Comparison of ENCODE assay signal across 22 cellular contexts in the genomic region with DNA sequence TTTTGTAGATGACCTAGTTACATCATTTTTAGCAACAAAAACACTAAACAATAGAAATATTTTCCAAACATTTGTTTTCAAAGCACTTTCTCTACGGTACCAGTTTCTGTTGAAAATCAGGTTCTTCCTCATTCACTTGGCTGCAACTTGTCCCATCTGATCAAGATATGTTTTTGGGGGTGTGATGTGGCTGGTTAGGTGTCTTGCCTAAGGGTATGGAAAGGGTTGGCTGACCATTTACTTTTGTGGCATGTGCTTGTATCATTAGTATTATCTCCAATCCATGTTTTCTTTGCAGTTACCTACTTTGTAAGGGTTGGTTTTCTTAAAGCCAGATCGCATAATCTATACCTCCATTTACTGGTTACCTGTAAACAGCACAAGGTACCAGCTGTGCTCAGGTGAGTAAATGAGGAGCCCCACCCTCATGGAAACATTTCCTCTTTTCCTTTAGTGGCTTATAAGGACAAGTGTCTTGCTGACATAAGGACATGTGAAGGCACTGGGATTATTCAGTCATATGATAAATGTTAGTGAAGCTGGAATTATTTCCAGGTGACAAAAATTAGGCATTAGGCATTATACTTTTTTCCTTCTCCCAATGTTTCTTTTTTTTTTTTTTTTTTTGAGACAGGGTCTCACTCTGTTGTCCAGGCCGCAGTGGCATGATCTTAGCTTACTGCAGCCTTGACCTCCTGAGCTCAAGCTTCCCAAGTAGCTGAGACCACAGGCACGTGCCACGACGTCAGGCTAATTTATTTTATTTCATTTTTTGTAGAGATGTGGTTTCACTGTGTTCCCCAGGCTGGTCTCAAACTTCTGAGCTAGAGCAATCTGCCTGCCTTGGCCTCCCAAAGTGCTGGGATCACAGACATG.
A peak's percentile ranks its signal among the peaks of the same experiment; 100 is the strongest.
DNase-seq lines count a peak whose midpoint lies in the region; ATAC-seq, FAIRE-seq and TF ChIP-seq lines count a peak whose summit lies in the region.
"Had no signal": no experiment of that assay in that cellular context is flagged by ENCODE, and none has a peak within 500 bp of the region (broad histone marks: within the 10 kb centered on the region; RNA-seq: fewer than 3 reads in every experiment).

No MANE protein-coding gene starts in this region.

- ATAC-seq in activated CD4-positive, alpha-beta T cell treated with anti-CD3 and anti-CD28 coated beads for 36 hours: no peak

- no peak overlapping the region for H3K4me3 ChIP-seq in WERI-Rb-1 (ENCODE audit: low read depth, low read length)
- H3K4me3 ChIP-seq in prostate gland: no peak overlapping the region

- H3K4me3 Mint-ChIP-seq in activated CD4-positive, alpha-beta T cell treated with anti-CD3 and anti-CD28 coated beads, Interleukin-2, amount 10 ng/mL, durations not matched to agents 7 days and 5 days: no peak overlapping the region
- H3K4me3 Mint-ChIP-seq in activated CD4-positive, alpha-beta T cell treated with anti-CD3 and anti-CD28 coated beads for 36 hours: no peak overlapping the region
- H3K4me3 Mint-ChIP-seq: CD4-positive, CD25-positive, alpha-beta regulatory T cell; HFFc6; IgD-negative memory B cell had no signal

- TF ChIP-seq CTCF in WERI-Rb-1 (IDR thresholded peaks at IDR 0.05; ENCODE audit: low read depth, low read length): no peak
- no peak for TF ChIP-seq CTCF in prostate gland (IDR thresholded peaks at IDR 0.05)

- intact Hi-C loops in activated CD4-positive, alpha-beta T cell treated with anti-CD3 and anti-CD28 coated beads for 36 hours (cut with DNase I, micrococcal nuclease): no loop called here
- intact Hi-C loops in prostate gland (cut with DNase I): loop anchor here (10.0 kb wide), 1 partner anchor 328 kb away; a partner anchor contains a TSS

- H3K36me3 ChIP-seq in WERI-Rb-1 (peaks cover 31% of the 10 kb centered on the region), prostate gland (no peaks in the 10 kb centered on the region)
- H3K36me3 ChIP-seq: BE2C had no signal

- peak overlapping the region; percentile 23; the same call in 1 of the 2 replicates for H3K27ac ChIP-seq in WERI-Rb-1
- no peak overlapping the region for H3K27ac ChIP-seq in prostate gland

- no peak for DNase-seq in activated CD4-positive, alpha-beta T cell treated with anti-CD3 and anti-CD28 coated beads, Interleukin-2, amount 10 ng/mL, durations not matched to agents 7 days and 5 days
- no peak for DNase-seq in activated CD4-positive, alpha-beta T cell treated with anti-CD3 and anti-CD28 coated beads for 36 hours
- DNase-seq in HTR-8/SVneo (ENCODE audit: insufficient read length, low spot score) (no peak), WERI-Rb-1 (no peak), prostate gland (ENCODE audit: low spot score) (peak; percentile 48), NCI-H82 (lab: John Stamatoyannopoulos, UW) (no peak), cortex of kidney (lab: John Stamatoyannopoulos, UW) (no peak), NCI-H226 (no peak)
- DNase-seq: Caco-2; CD4-positive, CD25-positive, alpha-beta regulatory T cell; DMS153; NCI-H1092 treated with DMSO at 0.1 percent for 48 hours; NCI-H146; NCI-H2029 treated with DMSO at 0.1 percent for 48 hours; NCI-H748 treated with DMSO at 0.1 percent for 48 hours; OCI-M1; Right ventricle myocardium superior had no signal

- no peaks in the 10 kb centered on the region for H3K36me3 Mint-ChIP-seq in activated CD4-positive, alpha-beta T cell treated with anti-CD3 and anti-CD28 coated beads, Interleukin-2, amount 10 ng/mL, durations not matched to agents 7 days and 5 days (ENCODE audit: low read depth)
- H3K36me3 Mint-ChIP-seq in activated CD4-positive, alpha-beta T cell treated with anti-CD3 and anti-CD28 coated beads for 36 hours (ENCODE audit: low read depth): no peaks in the 10 kb centered on the region
- H3K36me3 Mint-ChIP-seq: CD4-positive, CD25-positive, alpha-beta regulatory T cell had no signal

- H3K9me3 ChIP-seq in WERI-Rb-1 (ENCODE audit: severe bottlenecking) (no peaks in the 10 kb centered on the region), prostate gland (no peaks in the 10 kb centered on the region)
- H3K9me3 ChIP-seq: BE2C, Caco-2, SK-N-SH had no signal

- H3K27me3 Mint-ChIP-seq in activated CD4-positive, alpha-beta T cell treated with anti-CD3 and anti-CD28 coated beads, Interleukin-2, amount 10 ng/mL, durations not matched to agents 7 days and 5 days: no peaks in the 10 kb centered on the region
- H3K27me3 Mint-ChIP-seq in activated CD4-positive, alpha-beta T cell treated with anti-CD3 and anti-CD28 coated beads for 36 hours: no peaks in the 10 kb centered on the region
- H3K27me3 Mint-ChIP-seq: CD4-positive, CD25-positive, alpha-beta regulatory T cell; IgD-negative memory B cell had no signal

- no peaks in the 10 kb centered on the region for H3K4me1 ChIP-seq in prostate gland (replicated peaks)
- H3K4me1 ChIP-seq: Caco-2 had no signal

- no peaks in the 10 kb centered on the region for H3K9me3 Mint-ChIP-seq in activated CD4-positive, alpha-beta T cell treated with anti-CD3 and anti-CD28 coated beads, Interleukin-2, amount 10 ng/mL, durations not matched to agents 7 days and 5 days
- no peaks in the 10 kb centered on the region for H3K9me3 Mint-ChIP-seq in activated CD4-positive, alpha-beta T cell treated with anti-CD3 and anti-CD28 coated beads for 36 hours (ENCODE audit: low read depth)
- H3K9me3 Mint-ChIP-seq: CD4-positive, CD25-positive, alpha-beta regulatory T cell; HFFc6; IgD-negative memory B cell had no signal

- no peaks in the 10 kb centered on the region for H3K27me3 ChIP-seq in WERI-Rb-1 (ENCODE audit: insufficient read depth, low read depth, severe bottlenecking)
- no peaks in the 10 kb centered on the region for H3K27me3 ChIP-seq in prostate gland (replicated peaks; ENCODE audit: insufficient read depth)
- H3K27me3 ChIP-seq: BE2C had no signal

- no peak for TF ChIP-seq POLR2A in prostate gland (IDR thresholded peaks at IDR 0.05)

- CTCF ChIA-PET in activated CD4-positive, alpha-beta T cell treated with anti-CD3 and anti-CD28 coated beads, Interleukin-2, amount 10 ng/mL, durations not matched to agents 7 days and 5 days (lab: Charles Lee): interaction anchor here (0.6 kb wide), 1 partner anchor 93 kb away, joined by 3 read pairs; no protein-coding TSS in a partner anchor
- CTCF ChIA-PET in activated CD4-positive, alpha-beta T cell treated with anti-CD3 and anti-CD28 coated beads for 36 hours (lab: Charles Lee): no interaction called here

- H3K4me1 Mint-ChIP-seq in activated CD4-positive, alpha-beta T cell treated with anti-CD3 and anti-CD28 coated beads, Interleukin-2, amount 10 ng/mL, durations not matched to agents 7 days and 5 days: no peaks in the 10 kb centered on the region
- peaks cover 7% of the 10 kb centered on the region for H3K4me1 Mint-ChIP-seq in activated CD4-positive, alpha-beta T cell treated with anti-CD3 and anti-CD28 coated beads for 36 hours

- POLR2A ChIA-PET in activated CD4-positive, alpha-beta T cell treated with anti-CD3 and anti-CD28 coated beads, Interleukin-2, amount 10 ng/mL, durations not matched to agents 7 days and 5 days (lab: Charles Lee): no interaction called here
- POLR2A ChIA-PET in activated CD4-positive, alpha-beta T cell treated with anti-CD3 and anti-CD28 coated beads for 36 hours (lab: Charles Lee): no interaction called here

- FAIRE-seq in HTR-8/SVneo (lab: Jason Lieb, UNC): peak; percentile 57
- FAIRE-seq: H54 had no signal

- peak overlapping the region; percentile 57 for H3K27ac Mint-ChIP-seq in activated CD4-positive, alpha-beta T cell treated with anti-CD3 and anti-CD28 coated beads, Interleukin-2, amount 10 ng/mL, durations not matched to agents 7 days and 5 days
- H3K27ac Mint-ChIP-seq in activated CD4-positive, alpha-beta T cell treated with anti-CD3 and anti-CD28 coated beads for 36 hours: no peak overlapping the region
- H3K27ac Mint-ChIP-seq: CD4-positive, CD25-positive, alpha-beta regulatory T cell; HFFc6; IgD-negative memory B cell had no signal

- WGBS in prostate gland: 82% methylated on average over 6 of the region's 6 CpGs
